14 cellular contexts compared by ENCODE assay signal in the genomic region with DNA sequence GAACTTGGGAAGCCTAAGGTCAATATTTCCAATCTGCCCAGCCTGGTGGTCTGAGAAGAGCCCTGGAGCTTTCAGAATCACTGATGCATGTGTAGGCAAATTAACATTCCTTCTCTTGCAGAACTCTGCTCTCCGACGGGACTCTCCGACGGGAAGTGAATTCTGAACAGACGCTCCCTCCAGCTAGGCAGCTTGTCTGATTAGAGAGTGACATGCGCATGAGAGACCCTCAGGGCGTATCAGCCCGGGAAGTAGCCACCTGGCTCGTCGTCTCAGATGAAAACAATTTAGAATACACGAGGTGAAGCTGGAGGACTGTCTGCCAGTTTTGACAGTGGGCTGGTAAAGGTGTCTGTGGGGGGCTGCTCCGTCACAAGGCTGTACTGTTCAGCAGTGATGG.
A peak's percentile ranks its signal among the peaks of the same experiment; 100 is the strongest.
DNase-seq lines count a peak whose midpoint lies in the region; ATAC-seq, FAIRE-seq and TF ChIP-seq lines count a peak whose summit lies in the region.
"Had no signal": no experiment of that assay in that cellular context is flagged by ENCODE, and none has a peak within 500 bp of the region (broad histone marks: within the 10 kb centered on the region; RNA-seq: fewer than 3 reads in every experiment).

No MANE protein-coding gene starts in this region.

- TF ChIP-seq POLR2A in HCT116 (IDR thresholded peaks at IDR 0.05; ENCODE audit: borderline replicate concordance, extremely low read depth, insufficient read depth, insufficient read length) (no peak), H1 (IDR thresholded peaks at IDR 0.05; ENCODE audit: control extremely low read depth in 1 of 2, low read depth in 2 of 2, low read length in 2 of 2) (no peak)

- H2BK15ac ChIP-seq in H1 (ENCODE audit: low read length), result 0 out of 2 replicates have a peak overlapping the region, but pooled peaks have one; percentile 61

- no peak overlapping the region for H3K14ac ChIP-seq in H1 (ENCODE audit: insufficient read length)

- H3K27me3 Mint-ChIP-seq in neural progenitor cell (ENCODE audit: insufficient read depth, low read depth), result peaks cover 20% of the 10 kb centered on the region
- H3K27me3 Mint-ChIP-seq in T-helper 17 cell, result peaks cover 6% of the 10 kb centered on the region

- H2BK12ac ChIP-seq in H1 (ENCODE audit: low read depth, low read length), result peak overlapping the region; percentile 87; the same call in 1 of the 2 replicates

- ATAC-seq in HCT116, result no peak
- ATAC-seq in T-helper 17 cell, result no peak
- no peak for ATAC-seq in HG03139 (IDR thresholded peaks at IDR 0.05; ENCODE audit: unreplicated experiment)

- peak overlapping the region; percentile 54 for H3K4me2 ChIP-seq in HCT116 (ENCODE audit: low read length)
- H3K4me2 ChIP-seq in H1 (ENCODE audit: insufficient read depth in 1 of 2, low read depth in 2 of 2, low read length in 2 of 2), result no peak overlapping the region
- H3K4me2 ChIP-seq in neural progenitor cell, result peak overlapping the region; percentile 59

- 80% methylated on average over 10 of the region's 12 CpGs; no CpG with 5 or more reads in 1 of the 2 experiments for WGBS in H1 (ENCODE audit: extremely low coverage in 1 of 2, insufficient coverage in 1 of 2, insufficient read length in 1 of 2, insufficient replicate concordance in 2 of 2, low coverage in 1 of 2, low lambda C conversion rate in 2 of 2, missing lambda C conversion rate in 1 of 2), 2 experiments

- H4K8ac ChIP-seq in H1 (ENCODE audit: extremely low read depth, insufficient read depth, low read length), result no peak overlapping the region; the same call in 1 of the 2 replicates

- H4K20me1 ChIP-seq in HCT116 (ENCODE audit: insufficient read depth) (no peaks in the 10 kb centered on the region), H1 (replicated peaks in 1 of 2; ENCODE audit: control insufficient read depth in 1 of 2, insufficient read depth in 2 of 2, low read length in 2 of 2) (no peaks in the 10 kb centered on the region), neural progenitor cell (ENCODE audit: low read depth) (no peaks in the 10 kb centered on the region)

- H2BK20ac ChIP-seq in H1 (ENCODE audit: low read length), result no peak overlapping the region

- no peak for TF ChIP-seq CTCF in HCT116 (IDR thresholded peaks at IDR 0.05 in 2 of 3, conservative IDR thresholded peaks at IDR 0.05 in 1 of 3; ENCODE audit: borderline replicate concordance in 1 of 3, insufficient read depth in 1 of 3, low read depth in 2 of 3, low read length in 2 of 3)
- no peak for TF ChIP-seq CTCF in H1 (IDR thresholded peaks at IDR 0.05; ENCODE audit: control extremely low read depth in 1 of 3, insufficient read depth in 1 of 3, low read depth in 1 of 3, low read length in 3 of 3)
- TF ChIP-seq CTCF in neural progenitor cell (IDR thresholded peaks at IDR 0.05), result no peak

- no peak overlapping the region for H4K5ac ChIP-seq in H1 (ENCODE audit: insufficient read length, low read depth, low read length)

- RAD21 ChIA-PET in HCT116 (lab: Charles Lee; ENCODE audit: low non-redundant PET in 1 of 2, low total read pairs in 2 of 2, uncharacterized antibody in 2 of 2, unreplicated experiment in 2 of 2), result interaction anchor here (1.1 to 1.4 kb wide), 2 partner anchors 281 kb away, joined by 3 to 6 read pairs; no protein-coding TSS in a partner anchor

- no peaks in the 10 kb centered on the region for H3K23me2 ChIP-seq in H1 (ENCODE audit: low read depth, low read length)

- no peaks in the 10 kb centered on the region for H3K27me3 ChIP-seq in HCT116 (ENCODE audit: insufficient read depth, low read length)
- H3K27me3 ChIP-seq in H1 (replicated peaks in 1 of 4; ENCODE audit: control insufficient read depth in 3 of 4, extremely low read depth in 1 of 4, insufficient read depth in 3 of 4, low read length in 3 of 4), result no peaks in the 10 kb centered on the region; a peak in 2 of 7 replicates
- peaks cover 12% of the 10 kb centered on the region for H3K27me3 ChIP-seq in neural progenitor cell
- H3K27me3 ChIP-seq: pancreas had no signal

- H3K4me3 Mint-ChIP-seq in neural progenitor cell (peak overlapping the region; percentile 9), T-helper 17 cell (no peak overlapping the region)
- H3K4me3 Mint-ChIP-seq: activated naive CD8-positive, alpha-beta T cell treated with anti-CD3 and anti-CD28 coated beads, Interleukin-2, amount 50 U/mL, for 24 hours had no signal

- no TSS peak for BruUV-seq in HCT116 (replicated peaks; lab: Mats Ljungman, UMichigan)

- H3K9me3 ChIP-seq in HCT116 (ENCODE audit: control insufficient read depth in 1 of 2, insufficient read depth in 1 of 2, low read depth in 1 of 2, low read length in 2 of 2) (no peaks in the 10 kb centered on the region), H1 (ENCODE audit: insufficient read depth in 2 of 2, low read depth in 1 of 2, low read length in 1 of 2) (no peaks in the 10 kb centered on the region), neural progenitor cell (ENCODE audit: low read depth) (no peaks in the 10 kb centered on the region), T-helper 17 cell (ENCODE audit: control insufficient read depth, low read length, poor library complexity, severe bottlenecking) (no peaks in the 10 kb centered on the region)
- H3K9me3 ChIP-seq: pancreas had no signal

- POLR2A ChIA-PET in HCT116 (lab: Charles Lee) (interaction anchor here (0.6 to 2.6 kb wide), 2 partner anchors 274 to 282 kb away, joined by 3 to 7 read pairs; no protein-coding TSS in a partner anchor), H1 (lab: Charles Lee; ENCODE audit: partially characterized antibody) (interaction anchor here (0.9 to 2.1 kb wide), 4 partner anchors 151 to 321 kb away, joined by 3 to 7 read pairs (median 3); a partner anchor contains a TSS)

- H3K9me2 ChIP-seq in HCT116 (ENCODE audit: insufficient read depth), result no peaks in the 10 kb centered on the region

- H2BK5ac ChIP-seq in H1 (ENCODE audit: low read depth, low read length), result no peak overlapping the region

- peak overlapping the region; percentile 75 for H2AFZ ChIP-seq in HCT116 (ENCODE audit: low read depth, low read length, poor library complexity, severe bottlenecking)
- H2AFZ ChIP-seq in H1 (ENCODE audit: low read length), result peak overlapping the region; percentile 88
- H2AFZ ChIP-seq in neural progenitor cell (replicated peaks), result no peak overlapping the region

- no peak overlapping the region for H4K91ac ChIP-seq in H1 (replicated peaks; ENCODE audit: insufficient read length, low read length)

- H3K4ac ChIP-seq in H1 (replicated peaks; ENCODE audit: insufficient read length, low read depth, low read length), result no peak overlapping the region

- H3K56ac ChIP-seq in H1 (replicated peaks; ENCODE audit: insufficient read length, low read depth, low read length), result no peak overlapping the region

- FAIRE-seq in H1 (lab: Jason Lieb, UNC), result no peak
- FAIRE-seq: frontal cortex, keratinocyte, pancreas had no signal

- H3K4me1 Mint-ChIP-seq in neural progenitor cell (peaks cover 49% of the 10 kb centered on the region), T-helper 17 cell (peaks cover 24% of the 10 kb centered on the region)

- CTCF ChIA-PET in HCT116 (lab: Charles Lee), result interaction anchor here (0.8 to 4.5 kb wide), 17 partner anchors 9 to 358 kb away, joined by 3 to 86 read pairs (median 6); a partner anchor contains a TSS
- CTCF ChIA-PET in H1 (lab: Charles Lee; ENCODE audit: partially characterized antibody), result interaction anchor here (0.6 to 12.2 kb wide), 44 partner anchors 9 to 316 kb away, joined by 3 to 156 read pairs (median 4); no protein-coding TSS in a partner anchor

- H3K27ac Mint-ChIP-seq in neural progenitor cell (peak overlapping the region; percentile 48), T-helper 17 cell (no peak overlapping the region)

- no peak overlapping the region for H3K4me3 ChIP-seq in HCT116 (replicated peaks in 1 of 2; ENCODE audit: low read depth in 1 of 2, low read length in 2 of 2)
- H3K4me3 ChIP-seq in H1 (ENCODE audit: extremely low read depth in 1 of 4, insufficient read depth in 2 of 4, low read depth in 3 of 4, low read length in 4 of 4), result no peak overlapping the region
- no peak overlapping the region for H3K4me3 ChIP-seq in neural progenitor cell
- H3K4me3 ChIP-seq: pancreas had no signal

- H3K36me3 Mint-ChIP-seq in neural progenitor cell (no peaks in the 10 kb centered on the region), T-helper 17 cell (ENCODE audit: low read depth) (no peaks in the 10 kb centered on the region)

- H3K36me3 ChIP-seq in HCT116 (ENCODE audit: control insufficient read depth in 1 of 2, insufficient read depth in 2 of 2, low read length in 2 of 2), result no peaks in the 10 kb centered on the region
- no peaks in the 10 kb centered on the region for H3K36me3 ChIP-seq in H1 (ENCODE audit: control insufficient read depth in 2 of 4, insufficient read depth in 4 of 4, low read length in 3 of 4)
- H3K36me3 ChIP-seq in neural progenitor cell, result no peaks in the 10 kb centered on the region
- H3K36me3 ChIP-seq: pancreas had no signal

- H3K23ac ChIP-seq in H1 (ENCODE audit: insufficient read length), result no peak overlapping the region

- TF ChIP-seq RAD21 in HCT116 (IDR thresholded peaks at IDR 0.05; ENCODE audit: low read depth) (no peak), H1 (IDR thresholded peaks at IDR 0.05 in 1 of 2, conservative IDR thresholded peaks at IDR 0.05 in 1 of 2; ENCODE audit: low read depth in 2 of 2, low read length in 2 of 2) (no peak)

- no peak overlapping the region for H3K18ac ChIP-seq in H1 (ENCODE audit: extremely low read depth, low read length)

- DNase-seq in HCT116 (ENCODE audit: low read depth, low spot score) (no peak), NCI-H526 treated with DMSO at 0.1 percent for 48 hours (lab: John Stamatoyannopoulos, UW) (peak; percentile 49), H1 (ENCODE audit: low read depth in 1 of 2, low spot score in 2 of 2) (no peak), neural progenitor cell (ENCODE audit: low spot score) (peak; percentile 68), T-helper 17 cell (no peak), NOMO-1 treated with dmso at 0.1 percent for 144 hours (lab: John Stamatoyannopoulos, UW; ENCODE audit: unreplicated experiment) (no peak)
- DNase-seq: GOT3 had no signal

- intact Hi-C loops in HCT116 (cut with micrococcal nuclease), result loop anchor here (1.0 to 10.0 kb wide), 3 partner anchors 281 to 566 kb away; no protein-coding TSS in a partner anchor

- peaks cover 5 to 12% of the 10 kb centered on the region in 2 experiments; a peak in 3 of 4 replicates for H3K4me1 ChIP-seq in HCT116 (ENCODE audit: control insufficient read depth in 1 of 2, insufficient read depth in 2 of 2, low read length in 2 of 2)
- peaks cover 0 to 8% (median 4%) of the 10 kb centered on the region in 4 experiments; a peak in 3 of 7 replicates for H3K4me1 ChIP-seq in H1 (replicated peaks in 1 of 4; ENCODE audit: control insufficient read depth in 3 of 4, insufficient read depth in 4 of 4, low read length in 3 of 4)
- peaks cover 15% of the 10 kb centered on the region for H3K4me1 ChIP-seq in neural progenitor cell

- H3K79me2 ChIP-seq in HCT116 (ENCODE audit: insufficient read depth, low read length) (no peaks in the 10 kb centered on the region), H1 (ENCODE audit: control insufficient read depth in 1 of 2, insufficient read depth in 2 of 2, low read length in 2 of 2) (no peaks in the 10 kb centered on the region), neural progenitor cell (ENCODE audit: low read depth) (no peaks in the 10 kb centered on the region)

- TF ChIP-seq EP300 in H1 (IDR thresholded peaks at IDR 0.05; ENCODE audit: borderline replicate concordance in 1 of 2, low read depth in 2 of 2, low read length in 2 of 2), result no peak

- H3K9me3 Mint-ChIP-seq in neural progenitor cell, result peaks cover 3% of the 10 kb centered on the region
- H3K9me3 Mint-ChIP-seq: activated naive CD8-positive, alpha-beta T cell treated with anti-CD3 and anti-CD28 coated beads, Interleukin-2, amount 50 U/mL, for 24 hours; activated T-cell treated with anti-CD3 and anti-CD28 coated beads, Interleukin-2, amount 50 U/mL, for 4 hours had no signal

- no peaks in the 10 kb centered on the region for H3F3A ChIP-seq in neural progenitor cell (ENCODE audit: low read depth)

- H2AK5ac ChIP-seq in H1 (ENCODE audit: low read depth, low read length), result no peak overlapping the region

- H2BK120ac ChIP-seq in H1 (replicated peaks; ENCODE audit: low read depth, low read length), result no peak overlapping the region

- no peak overlapping the region for H3K27ac ChIP-seq in HCT116 (ENCODE audit: low read depth, low read length)
- no peak overlapping the region for H3K27ac ChIP-seq in H1 (ENCODE audit: low read depth, low read length)
- H3K27ac ChIP-seq in neural progenitor cell, result no peak overlapping the region
- H3K27ac ChIP-seq: C4-2B, pancreas had no signal

- H3K79me1 ChIP-seq in H1 (ENCODE audit: low read depth, low read length), result no peaks in the 10 kb centered on the region

- H3K9ac ChIP-seq in HCT116 (ENCODE audit: low read length) (no peak overlapping the region), H1 (replicated peaks in 1 of 4; ENCODE audit: extremely low read depth in 1 of 4, low read depth in 3 of 4, low read length in 3 of 4) (no peak overlapping the region), neural progenitor cell (no peak overlapping the region)

Comparison
In these comparisons a context has a peak if more than half of its experiments do, and no peak if none do; other contexts are left out.
1. DNase-seq: peak in NCI-H526 treated with DMSO at 0.1 percent for 48 hours (single experiment) and neural progenitor cell (single experiment); none in HCT116 (single experiment), H1 (0 of 2), T-helper 17 cell (0 of 3) and NOMO-1 treated with dmso at 0.1 percent for 144 hours (single experiment).
2. H3K4me2 ChIP-seq: peak in HCT116 (single experiment) and neural progenitor cell (single experiment); none in H1 (0 of 2).